In the genomic region with DNA sequence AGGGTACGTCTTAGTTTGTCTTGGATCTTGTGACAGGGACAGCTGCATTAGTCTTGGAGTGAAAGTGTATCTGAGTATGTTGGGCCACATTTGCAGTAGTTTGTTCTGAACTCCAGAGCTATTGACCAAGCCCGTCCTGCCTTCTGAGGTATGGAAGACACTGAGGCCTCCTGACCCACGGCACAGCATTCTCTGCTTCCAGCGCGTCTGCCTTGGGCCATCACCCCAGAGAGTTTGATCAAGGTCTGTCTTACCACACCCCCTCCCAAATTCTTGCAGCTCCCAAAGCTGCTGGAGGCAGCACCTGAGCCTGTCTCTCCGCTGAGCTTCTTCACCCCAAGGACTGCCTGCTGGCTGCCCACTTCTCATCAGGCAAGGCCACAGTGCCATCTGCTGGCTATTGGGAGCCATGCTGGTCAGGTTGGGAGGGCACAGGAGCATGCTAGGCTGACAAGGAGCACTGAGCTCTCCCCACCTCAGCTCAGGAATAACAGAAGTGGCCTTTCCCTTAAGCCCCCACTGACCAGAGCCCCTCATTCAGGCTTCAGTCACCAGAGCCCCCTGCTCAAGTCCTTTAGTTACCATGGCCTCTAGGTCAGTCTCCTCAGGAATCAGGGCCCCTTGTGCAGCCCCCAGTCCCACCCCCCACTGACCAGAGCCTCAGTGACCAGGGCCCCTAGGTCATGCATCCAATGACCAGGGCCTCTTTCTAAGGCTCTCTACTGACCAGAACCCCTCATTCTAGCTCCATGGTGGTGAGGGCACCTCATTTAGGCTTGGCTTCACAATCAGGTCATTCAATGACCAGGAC, we compare ENCODE assay signal across 8 cellular contexts. TPM values are rescaled to one million over a fixed set of nuclear protein-coding genes. Genes with fewer than 3 reads are reported as not detected.
A peak's percentile ranks its signal among the peaks of the same experiment; 100 is the strongest.
DNase-seq lines count a peak whose midpoint lies in the region; ATAC-seq, FAIRE-seq and TF ChIP-seq lines count a peak whose summit lies in the region.

No MANE protein-coding gene starts in this region.

- H3K4me1 ChIP-seq in mammary epithelial cell (ENCODE audit: insufficient read depth, low read length) (no peaks in the 10 kb centered on the region), keratinocyte (ENCODE audit: control insufficient read depth, extremely low read depth, insufficient read depth, low read length) (peaks cover 5% of the 10 kb centered on the region)

- no peak overlapping the region for H3K27ac ChIP-seq in WERI-Rb-1
- H3K27ac ChIP-seq in mammary epithelial cell (ENCODE audit: insufficient read depth, low read depth, low read length) = no peak overlapping the region
- H3K27ac ChIP-seq in keratinocyte (ENCODE audit: control insufficient read depth, insufficient read depth, low read length) = no peak overlapping the region

- whole genome bisulfite sequencing in mammary epithelial cell (ENCODE audit: low coverage, missing lambda C conversion rate) = 70% methylated on average over 6 of the region's 6 CpGs

- peak; percentile 10 for DNase-seq in NK-92 treated with Interleukin-12 subunit alpha and Interleukin-12 subunit beta, amount 100 ng/mL, for 24 hours (lab: John Stamatoyannopoulos, UW)
- DNase-seq in NK-92 (lab: John Stamatoyannopoulos, UW; ENCODE audit: unreplicated experiment) (no peak), NCI-H2107 (lab: John Stamatoyannopoulos, UW) (peak; percentile 24), WERI-Rb-1 (peak; percentile 88), mammary epithelial cell (peak; percentile 68), keratinocyte (ENCODE audit: low read depth, low spot score) (peak; percentile 48)
- DNase-seq in stimulated activated CD4-positive, alpha-beta T cell treated with anti-CD3 and anti-CD28 coated beads, Interleukin-1b, Interleukin-23, amount 100 ng/mL, for 24 hours (ENCODE audit: low read depth in 4 of 4, low spot score in 1 of 4) = peak; percentile 41 to 59 (median 48)

- H3K27me3 ChIP-seq in WERI-Rb-1 (ENCODE audit: insufficient read depth, low read depth, severe bottlenecking) (no peaks in the 10 kb centered on the region), mammary epithelial cell (ENCODE audit: insufficient read depth, low read length) (no peaks in the 10 kb centered on the region), keratinocyte (ENCODE audit: control insufficient read depth, extremely low read depth, insufficient read depth, low read length) (no peaks in the 10 kb centered on the region)

- H3K4me2 ChIP-seq in mammary epithelial cell (ENCODE audit: insufficient read depth, low read depth, low read length) = no peak overlapping the region
- no peak overlapping the region for H3K4me2 ChIP-seq in keratinocyte (ENCODE audit: control insufficient read depth, extremely low read depth, insufficient read depth, low read depth, low read length)

- H3K4me3 ChIP-seq in WERI-Rb-1 (ENCODE audit: low read depth, low read length) = no peak overlapping the region
- H3K4me3 ChIP-seq in mammary epithelial cell (replicated peaks in 1 of 3; ENCODE audit: insufficient read depth in 1 of 3, low read depth in 2 of 3, low read length in 3 of 3) = no peak overlapping the region
- H3K4me3 ChIP-seq in keratinocyte (ENCODE audit: control insufficient read depth in 2 of 3, extremely low read depth in 1 of 3, insufficient read depth in 2 of 3, low read depth in 1 of 3, low read length in 3 of 3) = no peak overlapping the region

- intact Hi-C loops in mammary epithelial cell (cut with micrococcal nuclease) = loop anchor here (1.0 to 2.0 kb wide), 3 partner anchors 64 to 340 kb away; no protein-coding TSS in a partner anchor

- peak; percentile 85 for FAIRE-seq in keratinocyte (lab: Jason Lieb, UNC)

- peak; percentile 89 for ATAC-seq in HG02852 (IDR thresholded peaks at IDR 0.05; ENCODE audit: unreplicated experiment)

- peak; percentile 98 for TF ChIP-seq CTCF in WERI-Rb-1 (IDR thresholded peaks at IDR 0.05; ENCODE audit: low read depth, low read length)
- TF ChIP-seq CTCF in mammary epithelial cell (conservative IDR thresholded peaks at IDR 0.05 in 1 of 2, IDR thresholded peaks at IDR 0.05 in 1 of 2; ENCODE audit: extremely low read depth in 1 of 2, insufficient read depth in 1 of 2, low read depth in 1 of 2, low read length in 2 of 2) = peak; percentile 98 to 99
- TF ChIP-seq CTCF in keratinocyte (optimal IDR thresholded peaks at IDR 0.05 in 1 of 3, IDR thresholded peaks at IDR 0.05 in 1 of 3, conservative IDR thresholded peaks at IDR 0.05 in 1 of 3; ENCODE audit: extremely low read depth in 1 of 3, insufficient read depth in 2 of 3, low read length in 3 of 3) = peak; percentile 95 to 99 (median 97)

- H3K9ac ChIP-seq in mammary epithelial cell (ENCODE audit: insufficient read depth, low read length) (no peak overlapping the region), keratinocyte (ENCODE audit: control insufficient read depth, extremely low read depth, insufficient read depth, low read length) (no peak overlapping the region)

- dilution Hi-C loops in mammary epithelial cell (cut with HindIII; ENCODE audit: low sequenced_read_pairs) = no loop called here
- dilution Hi-C loops in keratinocyte (cut with MboI; ENCODE audit: extremely low pct_ligation_motif_present, low sequenced_read_pairs) = no loop called here

- in situ Hi-C loops in mammary epithelial cell (cut with MboI; ENCODE audit: low sequenced_read_pairs in 2 of 2) = no loop called here

- no peaks in the 10 kb centered on the region for H3K9me3 ChIP-seq in WERI-Rb-1 (ENCODE audit: severe bottlenecking)
- no peaks in the 10 kb centered on the region for H3K9me3 ChIP-seq in mammary epithelial cell (replicated peaks; ENCODE audit: insufficient read depth, low read length)
- no peaks in the 10 kb centered on the region for H3K9me3 ChIP-seq in keratinocyte (ENCODE audit: control insufficient read depth, low read depth, low read length)

- H3K79me2 ChIP-seq in mammary epithelial cell (ENCODE audit: insufficient read depth, low read length) = no peaks in the 10 kb centered on the region
- no peaks in the 10 kb centered on the region for H3K79me2 ChIP-seq in keratinocyte (ENCODE audit: control insufficient read depth, insufficient read depth, low read length)

- BruUV-seq in mammary epithelial cell (replicated peaks; lab: Mats Ljungman, UMichigan) = no TSS peak

- H3K9me1 ChIP-seq in keratinocyte (ENCODE audit: control insufficient read depth, extremely low read depth, insufficient read depth, low read length) = no peaks in the 10 kb centered on the region

- CTCF ChIA-PET in mammary epithelial cell (lab: Charles Lee; ENCODE audit: low non-redundant PET) = interaction anchor here (0.5 to 1.5 kb wide), 18 partner anchors 9 to 767 kb away, joined by 3 to 6 read pairs (median 3); a partner anchor contains a TSS

- no peaks in the 10 kb centered on the region for H4K20me1 ChIP-seq in mammary epithelial cell (ENCODE audit: insufficient read depth, low read length)
- no peaks in the 10 kb centered on the region for H4K20me1 ChIP-seq in keratinocyte (ENCODE audit: control insufficient read depth, extremely low read depth, insufficient read depth, low read length)

- H3K36me3 ChIP-seq in WERI-Rb-1 = no peaks in the 10 kb centered on the region
- H3K36me3 ChIP-seq in mammary epithelial cell (ENCODE audit: insufficient read depth, low read length) = no peaks in the 10 kb centered on the region
- no peaks in the 10 kb centered on the region for H3K36me3 ChIP-seq in keratinocyte (ENCODE audit: control insufficient read depth in 2 of 2, extremely low read depth in 1 of 2, insufficient read depth in 2 of 2, low read length in 2 of 2)

- peak overlapping the region; percentile 17 for H2AFZ ChIP-seq in mammary epithelial cell (ENCODE audit: low read depth, low read length)
- no peak overlapping the region for H2AFZ ChIP-seq in keratinocyte (ENCODE audit: control insufficient read depth, low read length)

RNA-seq across cellular contexts. Expression of a gene that starts 27.2 kb away (rescaled TPM):
- total RNA-seq in mammary epithelial cell = 10 to 100 TPM; 17.0 to 24.1 TPM
- polyA plus RNA-seq in mammary epithelial cell = 15.5 TPM
- polyA minus RNA-seq in mammary epithelial cell = 12.0 TPM
- 7.3 to 12.6 TPM (median 8.0 TPM) in 3 replicates for polyA plus RNA-seq in keratinocyte
- polyA plus RNA-seq in keratinocyte (2011; ENCODE audit: low read depth) = 11.0 TPM
- 6.9 and 7.5 TPM in 2 replicates for polyA plus RNA-seq in keratinocyte (2011; cell fraction: cytosol; rRNA removed)
- 17.9 and 18.9 TPM in 2 replicates for polyA plus RNA-seq in keratinocyte (2011; cell fraction: nucleus; rRNA removed)
- polyA plus RNA-seq in keratinocyte (2012; ENCODE audit: low replicate concordance) = 12.0 and 33.7 TPM in 2 replicates
- 8.1 to 21.8 TPM (median 9.0 TPM) in 3 replicates for polyA minus RNA-seq in keratinocyte
- 14.6 TPM for polyA minus RNA-seq in keratinocyte (2011; cell fraction: cytosol; rRNA and poly(A)+ RNA removed)
- 10.7 and 12.0 TPM in 2 replicates for polyA minus RNA-seq in keratinocyte (2011; cell fraction: nucleus; rRNA and poly(A)+ RNA removed)

RNA-seq across cellular contexts. Expression of a gene that starts 42.8 kb away (rescaled TPM):
- total RNA-seq in mammary epithelial cell = 100 to 1,000 TPM in 1 of 2 donors, 10 to 100 TPM in 1; 47.7 to 117 TPM
- polyA plus RNA-seq in mammary epithelial cell (108 TPM), keratinocyte (26.0 to 43.0 TPM (median 30.1 TPM) in 3 replicates)
- polyA minus RNA-seq in mammary epithelial cell (4.7 TPM), keratinocyte (3.3 to 6.2 TPM (median 3.4 TPM) in 3 replicates)
- polyA plus RNA-seq in keratinocyte (2011; ENCODE audit: low read depth) = 1.6 TPM
- polyA plus RNA-seq in keratinocyte (2011; cell fraction: cytosol; rRNA removed) = 12.2 and 49.7 TPM in 2 replicates
- polyA plus RNA-seq in keratinocyte (2011; cell fraction: nucleus; rRNA removed) = 15.5 and 20.8 TPM in 2 replicates
- polyA plus RNA-seq in keratinocyte (2012; ENCODE audit: low replicate concordance) = 5.5 and 85.3 TPM in 2 replicates
- 23.0 TPM for polyA minus RNA-seq in keratinocyte (2011; cell fraction: cytosol; rRNA and poly(A)+ RNA removed)
- polyA minus RNA-seq in keratinocyte (2011; cell fraction: nucleus; rRNA and poly(A)+ RNA removed) = 8.4 and 9.0 TPM in 2 replicates

RNA-seq across cellular contexts. Expression of a gene that starts 55.8 kb away (rescaled TPM):
- 10 to 100 TPM; 16.9 to 22.5 TPM for total RNA-seq in mammary epithelial cell
- polyA plus RNA-seq in mammary epithelial cell (7.0 TPM), keratinocyte (3.7 to 7.4 TPM (median 5.0 TPM) in 3 replicates)
- polyA minus RNA-seq in mammary epithelial cell (3.7 TPM), keratinocyte (6.0 to 12.8 TPM (median 9.2 TPM) in 3 replicates)
- 0.75 TPM for polyA plus RNA-seq in keratinocyte (2011; ENCODE audit: low read depth)
- 4.7 and 7.0 TPM in 2 replicates for polyA plus RNA-seq in keratinocyte (2011; cell fraction: cytosol; rRNA removed)
- polyA plus RNA-seq in keratinocyte (2011; cell fraction: nucleus; rRNA removed) = 5.7 and 8.0 TPM in 2 replicates
- polyA plus RNA-seq in keratinocyte (2012; ENCODE audit: low replicate concordance) = 1.2 and 7.0 TPM in 2 replicates
- 7.1 TPM for polyA minus RNA-seq in keratinocyte (2011; cell fraction: cytosol; rRNA and poly(A)+ RNA removed)
- 3.7 and 4.6 TPM in 2 replicates for polyA minus RNA-seq in keratinocyte (2011; cell fraction: nucleus; rRNA and poly(A)+ RNA removed)
